Comparison of ENCODE assay signal across 7 cellular contexts in genomic region chr16:2520097-2520783, GRCh38. TPM values are rescaled to one million over a fixed set of nuclear protein-coding genes. Genes with fewer than 3 reads are reported as not detected.
DNase-seq lines count a peak whose midpoint lies in the region; ATAC-seq and TF ChIP-seq lines count a peak whose summit lies in the region.

AMDHD2 (plus strand) TSS chr16:2520371; CDS start chr16:2520459, 88 bp downstream.

- H3K9me2 ChIP-seq in PC-9 (ENCODE audit: insufficient read depth): no peaks in the 10 kb centered on the region

- peak within 1 kb of the TSS; percentile 69 for H3K4ac ChIP-seq in IMR-90 (ENCODE audit: low read depth, low read length)

- intact Hi-C loops in IMR-90 (cut with micrococcal nuclease) (no loop called here), PC-9 (cut with micrococcal nuclease; ENCODE audit: unreplicated experiment) (no loop called here)

- H2BK20ac ChIP-seq in IMR-90 (ENCODE audit: low read depth, low read length): no peak within 1 kb of the TSS

- H3K79me2 ChIP-seq in PC-9 (ENCODE audit: low read depth): peaks cover 64% of the 10 kb centered on the region

- dilution Hi-C loops in IMR-90 (cut with HindIII; ENCODE audit: low sequenced_read_pairs, unreplicated experiment): no loop called here

- H3K9ac ChIP-seq in IMR-90 (ENCODE audit: low read depth, low read length): peak within 1 kb of the TSS; percentile 73

- H2BK15ac ChIP-seq in IMR-90 (ENCODE audit: low read depth, low read length): no peak within 1 kb of the TSS; the same call in 2 of the 3 replicates

- H2AFZ ChIP-seq in IMR-90 (replicated peaks; ENCODE audit: low read length, poor library complexity) (peak within 1 kb of the TSS; percentile 99), PC-9 (peak within 1 kb of the TSS; percentile 79)

- H3K4me1 ChIP-seq in IMR-90 (ENCODE audit: control insufficient read depth, insufficient read depth, low read length): peaks cover 13% of the 10 kb centered on the region
- peaks cover 33% of the 10 kb centered on the region; the same call in 1 of the 2 replicates for H3K4me1 ChIP-seq in PC-9 (replicated peaks; ENCODE audit: insufficient read depth)

- peak; percentile 89 for DNase-seq in IMR-90
- DNase-seq in PC-9: peak; percentile 73 to 88
- DNase-seq in activated T-cell treated with anti-CD3 and anti-CD28 coated beads for 48 hours (ENCODE audit: low read depth): peak; percentile 88
- DNase-seq in epithelial cell of proximal tubule (ENCODE audit: low read depth): no peak
- DNase-seq in mucosa of gallbladder (ENCODE audit: low spot score): peak; percentile 94
- peak; percentile 71 to 77 for DNase-seq in stimulated activated CD8-positive, alpha-beta memory T cell treated with anti-CD3 and anti-CD28 coated beads, Interleukin-4, amount 100 ng/mL, for 1 hour (ENCODE audit: low read depth in 2 of 2, low spot score in 1 of 2)

- H3K36me3 ChIP-seq in IMR-90 (ENCODE audit: control insufficient read depth, insufficient read depth, low read length) (peaks cover 25% of the 10 kb centered on the region), PC-9 (ENCODE audit: low read depth) (no peaks in the 10 kb centered on the region; the same call in 1 of the 2 replicates)

- BruUV-seq in IMR-90 (replicated peaks; lab: Mats Ljungman, UMichigan): no TSS peak
- no TSS peak for BruUV-seq in PC-9 (replicated peaks; lab: Mats Ljungman, UMichigan)

- TF ChIP-seq CTCF in IMR-90 (conservative IDR thresholded peaks at IDR 0.05; ENCODE audit: low read depth, low read length) (no peak), PC-9 (conservative IDR thresholded peaks at IDR 0.05) (no peak), epithelial cell of proximal tubule (conservative IDR thresholded peaks at IDR 0.05; ENCODE audit: low read depth, low read length) (no peak)

- H2BK120ac ChIP-seq in IMR-90 (ENCODE audit: low read depth, low read length): peak within 1 kb of the TSS; percentile 58; the same call in 1 of the 2 replicates

- no peak within 1 kb of the TSS for H3K18ac ChIP-seq in IMR-90 (ENCODE audit: low read depth, low read length)

- peak within 1 kb of the TSS; percentile 11 for H2BK5ac ChIP-seq in IMR-90 (ENCODE audit: low read depth, low read length, poor library complexity, severe bottlenecking)

- peak within 1 kb of the TSS; percentile 73 for H3K14ac ChIP-seq in IMR-90 (replicated peaks; ENCODE audit: low read depth, low read length)

- in situ Hi-C loops in IMR-90 (cut with MboI; ENCODE audit: low sequenced_read_pairs): no loop called here

- H3K9me1 ChIP-seq in IMR-90 (ENCODE audit: insufficient read depth, low read length): peaks cover 19% of the 10 kb centered on the region

- H4K5ac ChIP-seq in IMR-90 (ENCODE audit: low read depth, low read length): 0 out of 2 replicates have a peak within 1 kb of the TSS, but pooled peaks have one; percentile 24

- peak within 1 kb of the TSS; percentile 95 for H2AK5ac ChIP-seq in IMR-90 (ENCODE audit: low read depth, low read length)

- CTCF ChIA-PET in IMR-90 (lab: Yijun Ruan, JAX) (interaction anchor here (0.6 kb wide), 1 partner anchor 1822 kb away, joined by 6 read pairs; no protein-coding TSS in a partner anchor), PC-9 (lab: Charles Lee) (interaction anchor here (0.6 kb wide), 2 partner anchors 15 to 106 kb away, joined by 3 to 5 read pairs; no protein-coding TSS in a partner anchor)

- ATAC-seq in GM18520 (IDR thresholded peaks at IDR 0.05; ENCODE audit: unreplicated experiment) (peak; percentile 34), IMR-90 (ENCODE audit: low read depth) (peak; percentile 80)

- peak within 1 kb of the TSS; percentile 98 for H2AK9ac ChIP-seq in IMR-90 (replicated peaks; ENCODE audit: low read depth, low read length, poor library complexity)

- H3K27ac ChIP-seq in IMR-90 (ENCODE audit: insufficient read depth, low read length) (peak within 1 kb of the TSS; percentile 62), PC-9 (no peak within 1 kb of the TSS)

- 0% methylated on average over 18 of the region's 83 CpGs; no CpG with 5 or more reads in 1 of the 2 experiments for WGBS in IMR-90 (ENCODE audit: extremely low coverage in 2 of 2, insufficient read length in 1 of 2), 2 experiments

- no peaks in the 10 kb centered on the region for H3K27me3 ChIP-seq in IMR-90 (ENCODE audit: control insufficient read depth, insufficient read depth, low read length)
- H3K27me3 ChIP-seq in PC-9 (ENCODE audit: insufficient read depth, low read depth): no peaks in the 10 kb centered on the region

- H3K4me3 ChIP-seq in IMR-90 (ENCODE audit: insufficient read depth, low read depth, low read length): peak within 1 kb of the TSS; percentile 61
- H3K4me3 ChIP-seq in PC-9: peak within 1 kb of the TSS; percentile 58
- peak within 1 kb of the TSS; percentile 60 for H3K4me3 ChIP-seq in epithelial cell of proximal tubule (ENCODE audit: low read depth, low read length)

- peak within 1 kb of the TSS; percentile 73 to 91; a peak in 3 of 4 replicates for H4K8ac ChIP-seq in IMR-90 (ENCODE audit: low read depth in 2 of 2, low read length in 2 of 2)

- POLR2A ChIA-PET in IMR-90 (lab: Charles Lee; ENCODE audit: unreplicated experiment): interaction anchor here (1.0 kb wide), 1 partner anchor 10 kb away, joined by 3 read pairs; no protein-coding TSS in a partner anchor
- POLR2A ChIA-PET in PC-9 (lab: Charles Lee; ENCODE audit: unreplicated experiment): interaction anchor here (0.5 to 0.8 kb wide), 3 partner anchors 18 to 338 kb away, joined by 3 to 4 read pairs (median 4); partner anchors contain the start of gene PDPK1

- peak within 1 kb of the TSS; percentile 66; the same call in 1 of the 2 replicates for H3K23ac ChIP-seq in IMR-90 (ENCODE audit: low read depth, low read length)

- H3K4me2 ChIP-seq in IMR-90 (ENCODE audit: low read depth, low read length): peak within 1 kb of the TSS; percentile 98
- peak within 1 kb of the TSS; percentile 88 for H3K4me2 ChIP-seq in PC-9

- no peak for TF ChIP-seq RAD21 in IMR-90 (IDR thresholded peaks at IDR 0.05; ENCODE audit: low read length)

- H3K56ac ChIP-seq in IMR-90 (ENCODE audit: extremely low read depth, insufficient read depth, low read length): peak within 1 kb of the TSS; percentile 59

- peak; percentile 73 for TF ChIP-seq POLR2A in IMR-90 (IDR thresholded peaks at IDR 0.05; ENCODE audit: low read depth, low read length)

- peaks cover 49% of the 10 kb centered on the region for H4K20me1 ChIP-seq in IMR-90 (ENCODE audit: insufficient read depth, low read length)
- H4K20me1 ChIP-seq in PC-9 (ENCODE audit: insufficient read depth): peaks cover 46% of the 10 kb centered on the region

- peak within 1 kb of the TSS; percentile 47; the same call in 1 of the 2 replicates for H4K91ac ChIP-seq in IMR-90 (ENCODE audit: insufficient read depth, low read depth, low read length)

- H3F3A ChIP-seq in PC-9 (ENCODE audit: insufficient read depth, low read depth): peaks cover 33% of the 10 kb centered on the region; the same call in 1 of the 2 replicates

- H3K9me3 ChIP-seq in IMR-90 (ENCODE audit: control insufficient read depth, insufficient read depth, low read length): no peaks in the 10 kb centered on the region
- H3K9me3 ChIP-seq in PC-9 (ENCODE audit: insufficient read depth, low read depth): no peaks in the 10 kb centered on the region

- peaks cover 20 to 67% of the 10 kb centered on the region in 2 experiments for H3K79me1 ChIP-seq in IMR-90 (ENCODE audit: low read depth in 1 of 2, low read length in 2 of 2)

TF ChIP-seq in IMR-90, 13 proteins besides CTCF, POLR2A, EP300 and RAD21:
- TF ChIP-seq BHLHE40 (IDR thresholded peaks at IDR 0.05; ENCODE audit: low read depth, low read length): peak; percentile 89
- no peak for TF ChIP-seq SMC3 (IDR thresholded peaks at IDR 0.05; ENCODE audit: low read depth, low read length)
- peak; percentile 98 for TF ChIP-seq USF2 (IDR thresholded peaks at IDR 0.05; ENCODE audit: low read depth, low read length)
- TF ChIP-seq RCOR1 (IDR thresholded peaks at IDR 0.05; ENCODE audit: insufficient replicate concordance, low read length): no peak
- TF ChIP-seq MXI1 (IDR thresholded peaks at IDR 0.05; ENCODE audit: borderline replicate concordance, low read depth, low read length): peak; percentile 37
- no peak for TF ChIP-seq RFX5 (IDR thresholded peaks at IDR 0.05; ENCODE audit: low read depth, low read length)
- TF ChIP-seq MAZ (IDR thresholded peaks at IDR 0.05; ENCODE audit: borderline replicate concordance, low read depth, low read length): peak; percentile 42; the same call in 1 of the 2 replicates
- 0 out of 2 replicates have a peak, but pooled peaks have one; percentile 15 for TF ChIP-seq NFE2L2 (IDR thresholded peaks at IDR 0.05; ENCODE audit: low read depth, low read length)
- peak; percentile 99 for TF ChIP-seq FOS (IDR thresholded peaks at IDR 0.05; ENCODE audit: low read depth, low read length)

RNA-seq across cellular contexts. Expression of gene AMDHD2, which starts in this region (rescaled TPM):
- total RNA-seq in IMR-90 (2012; rRNA removed): 10.0 and 10.6 TPM in 2 replicates
- 30.3 and 30.8 TPM in 2 replicates for polyA plus RNA-seq in IMR-90 (2012; rRNA removed)
- 11.5 and 21.8 TPM in 2 replicates for polyA plus RNA-seq in IMR-90 (2012; cell fraction: cytosol; rRNA removed)
- 189 and 533 TPM in 2 replicates for polyA plus RNA-seq in IMR-90 (2012; cell fraction: nucleus; rRNA removed; ENCODE audit: low replicate concordance)
- total RNA-seq in PC-9 (2021): 47.9 and 61.5 TPM in 2 replicates
- total RNA-seq in epithelial cell of proximal tubule: 32.7 and 41.1 TPM in 2 replicates
- 60.9 TPM for total RNA-seq in mucosa of gallbladder
